ENCODE assay signal across 12 cellular contexts in the genomic region with DNA sequence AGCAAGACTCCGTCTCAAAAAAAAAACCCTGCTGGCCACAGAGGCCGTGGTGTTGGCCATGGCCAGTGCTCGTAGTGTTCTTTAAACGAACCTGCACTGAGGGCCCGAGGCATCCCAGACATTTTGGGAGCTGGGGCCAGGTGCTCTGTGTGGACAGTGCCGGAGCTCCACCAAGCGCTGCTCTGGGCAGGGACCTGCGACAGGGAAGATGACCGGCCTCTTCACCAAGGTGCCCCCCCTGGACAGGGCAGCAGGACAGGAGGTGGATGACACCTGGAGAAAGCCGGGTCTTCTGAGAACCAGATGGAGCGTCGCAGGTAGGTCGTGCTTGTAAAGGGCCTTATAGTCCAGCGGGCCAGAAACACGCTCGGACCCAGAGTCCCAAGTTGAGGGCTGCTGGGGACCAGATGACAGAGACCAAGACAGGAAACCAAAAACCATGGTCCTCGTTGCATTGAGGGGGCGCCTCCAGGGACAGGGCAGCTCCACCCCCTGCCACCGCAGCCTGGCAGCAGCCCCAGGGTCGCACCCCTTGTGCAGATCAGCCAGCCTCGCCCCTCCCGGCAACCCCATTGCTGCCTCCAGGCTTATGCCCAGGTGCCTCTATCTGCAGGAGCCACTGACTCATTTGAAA. TPM values are rescaled to one million over a fixed set of nuclear protein-coding genes. Genes with fewer than 3 reads are reported as not detected.
A peak's percentile ranks its signal among the peaks of the same experiment; 100 is the strongest.
DNase-seq lines count a peak whose midpoint lies in the region; ATAC-seq, FAIRE-seq and TF ChIP-seq lines count a peak whose summit lies in the region.
"Had no signal": no experiment of that assay in that cellular context is flagged by ENCODE, and none has a peak within 500 bp of the region (broad histone marks: within the 10 kb centered on the region; RNA-seq: fewer than 3 reads in every experiment).

No MANE protein-coding gene starts in this region.

- peaks cover 3% of the 10 kb centered on the region for H3K4me1 ChIP-seq in right cardiac atrium (ENCODE audit: control insufficient read depth, insufficient read depth, low read length)
- peaks cover 15 to 44% (median 34%) of the 10 kb centered on the region in 9 donors for H3K4me1 ChIP-seq in heart right ventricle
- peaks cover 32% of the 10 kb centered on the region for H3K4me1 ChIP-seq in SJCRH30
- peaks cover 0 to 12% of the 10 kb centered on the region in 2 donors for H3K4me1 ChIP-seq in kidney (ENCODE audit: control insufficient read depth in 1 of 2, insufficient read depth in 1 of 2, low read depth in 1 of 2, low read length in 2 of 2)
- peaks cover 41% of the 10 kb centered on the region for H3K4me1 ChIP-seq in vagina
- peaks cover 6 to 35% (median 28%) of the 10 kb centered on the region in 4 donors for H3K4me1 ChIP-seq in transverse colon

- in situ Hi-C loops in transverse colon (cut with MboI; ENCODE audit: low pct_ligation_motif_present in 1 of 4, low pct_unique_long_range_greater_than_20kb in 1 of 4, low sequenced_read_pairs in 3 of 4), result no loop called here

- H3K9ac ChIP-seq in kidney (ENCODE audit: low read length in 2 of 2), result no peak overlapping the region

- TF ChIP-seq EP300 in transverse colon (IDR thresholded peaks at IDR 0.05; ENCODE audit: low read depth), result no peak

- TF ChIP-seq POLR2A in vagina (IDR thresholded peaks at IDR 0.05), result no peak
- TF ChIP-seq POLR2A in transverse colon (IDR thresholded peaks at IDR 0.05), result no peak

- FAIRE-seq in kidney (lab: Jason Lieb, UNC), result no peak
- FAIRE-seq: D721Med had no signal

- H3K4me3 ChIP-seq in right cardiac atrium (ENCODE audit: low read length), result no peak overlapping the region
- H3K4me3 ChIP-seq in heart right ventricle, result peak overlapping the region in 1 of 10 donors; percentile 53
- H3K4me3 ChIP-seq in SJCRH30, result no peak overlapping the region
- H3K4me3 ChIP-seq in kidney (ENCODE audit: low read length in 2 of 2), result no peak overlapping the region
- H3K4me3 ChIP-seq in vagina, result peak overlapping the region in 1 of 2 donors; percentile 47
- no peak overlapping the region for H3K4me3 ChIP-seq in transverse colon

- intact Hi-C loops in right cardiac atrium (cut with DNase I) (no loop called here), heart right ventricle (cut with DNase I) (no loop called here), kidney (cut with DNase I) (no loop called here), vagina (cut with DNase I) (no loop called here), transverse colon (cut with DNase I; ENCODE audit: low total_unique reads) (no loop called here)

- H3K9me3 ChIP-seq in right cardiac atrium (ENCODE audit: control insufficient read depth, low read length) (no peaks in the 10 kb centered on the region), heart right ventricle (no peaks in the 10 kb centered on the region), SJCRH30 (replicated peaks) (no peaks in the 10 kb centered on the region), kidney (ENCODE audit: control insufficient read depth in 1 of 2, low read length in 2 of 2) (no peaks in the 10 kb centered on the region), vagina (no peaks in the 10 kb centered on the region), transverse colon (no peaks in the 10 kb centered on the region)
- H3K9me3 ChIP-seq: stomach had no signal

- TF ChIP-seq CTCF in heart right ventricle (IDR thresholded peaks at IDR 0.05) (no peak), kidney (IDR thresholded peaks at IDR 0.05; ENCODE audit: borderline replicate concordance, extremely low read depth, insufficient read depth) (no peak), vagina (IDR thresholded peaks at IDR 0.05) (no peak), GM20000 (IDR thresholded peaks at IDR 0.05; ENCODE audit: extremely low read depth, missing control alignments) (no peak), transverse colon (IDR thresholded peaks at IDR 0.05) (no peak)

- H3K36me3 ChIP-seq in heart right ventricle, result no peaks in the 10 kb centered on the region
- H3K36me3 ChIP-seq in SJCRH30, result no peaks in the 10 kb centered on the region
- no peaks in the 10 kb centered on the region for H3K36me3 ChIP-seq in kidney (ENCODE audit: control insufficient read depth in 1 of 2, insufficient read depth in 2 of 2, low read length in 2 of 2)
- H3K36me3 ChIP-seq in vagina, result no peaks in the 10 kb centered on the region
- H3K36me3 ChIP-seq in transverse colon, result no peaks in the 10 kb centered on the region
- H3K36me3 ChIP-seq: stomach had no signal

- H3K27ac ChIP-seq in right cardiac atrium (ENCODE audit: low read length), result no peak overlapping the region
- peak overlapping the region in 1 of 10 donors; percentile 16 for H3K27ac ChIP-seq in heart right ventricle
- H3K27ac ChIP-seq in SJCRH30, result peak overlapping the region; percentile 90
- no peak overlapping the region for H3K27ac ChIP-seq in kidney (ENCODE audit: low read depth in 2 of 2, low read length in 2 of 2)
- H3K27ac ChIP-seq in vagina, result peak overlapping the region; percentile 80
- H3K27ac ChIP-seq in transverse colon, result no peak overlapping the region

- no peak for ATAC-seq in right cardiac atrium
- no peak for ATAC-seq in heart right ventricle
- no peak for ATAC-seq in HG03520 (IDR thresholded peaks at IDR 0.05; ENCODE audit: unreplicated experiment)

- no peaks in the 10 kb centered on the region for H3K27me3 ChIP-seq in right cardiac atrium (ENCODE audit: control insufficient read depth, insufficient read depth)
- H3K27me3 ChIP-seq in heart right ventricle, result peaks cover 4 to 49% (median 24%) of the 10 kb centered on the region in 7 donors
- H3K27me3 ChIP-seq in SJCRH30, result no peaks in the 10 kb centered on the region
- no peaks in the 10 kb centered on the region for H3K27me3 ChIP-seq in vagina
- H3K27me3 ChIP-seq in transverse colon, result peaks cover 47% of the 10 kb centered on the region

- DNase-seq in right cardiac atrium (peak in 2 of 3 donors; percentile 66 to 67), heart right ventricle (no peak), SJCRH30 (no peak), kidney (peak; percentile 80), vagina (ENCODE audit: extremely low spot score in 2 of 2) (no peak), GM20000 (ENCODE audit: low spot score) (no peak), transverse colon (no peak)

- WGBS in right cardiac atrium, result 84% methylated on average over 22 of the region's 22 CpGs
- 84 to 85% methylated on average over 22 of the region's 22 CpGs for WGBS in heart right ventricle, 2 donors
- 58 to 84% methylated on average over 4 to 22 of the region's 22 CpGs for WGBS in transverse colon (ENCODE audit: low coverage in 1 of 2), 2 donors

RNA-seq across cellular contexts. Expression of gene NTN3, which starts 4.3 kb away (rescaled TPM):
- total RNA-seq in right cardiac atrium (1 to 10 TPM in 2 of 4 donors, under 1 TPM in 2; 0.50 to 1.8 (median 0.90) TPM), heart right ventricle (under 1 TPM in 3 of 10 donors, not detected in 7; 0.12 to 0.18 (median 0.17) TPM), kidney (0.28 TPM), vagina (not detected), transverse colon (not detected)
- polyA plus RNA-seq in right cardiac atrium (0.59 TPM), heart right ventricle (not detected), kidney (ENCODE audit: insufficient read depth, low read depth, low replicate concordance) (not detected)
- 5.1 and 5.6 TPM in 2 replicates for total RNA-seq in SJCRH30 (2014; rRNA removed; shearing (Covaris generic))
- total RNA-seq: RPMI7951; T-helper 2 cell treated with Interferon-gamma antibody and Interleukin-4, amounts not matched to agents 100 ng/mL and 5 ng/mL, for 36 hours had no signal
- polyA plus RNA-seq: stomach had no signal

RNA-seq across cellular contexts. Expression of gene TEDC2, which starts 6.9 kb away (rescaled TPM):
- total RNA-seq in right cardiac atrium (1 to 10 TPM in 2 of 4 donors, under 1 TPM in 2; 0.58 to 2.2 (median 1.2) TPM), heart right ventricle (1 to 10 TPM in 4 of 10 donors, under 1 TPM in 6; 0.47 to 1.9 (median 0.95) TPM), kidney (1.4 TPM), vagina (2.5 TPM), transverse colon (1 to 10 TPM in 2 of 4 donors, not detected in 2; 1.4 to 2.3 TPM)
- polyA plus RNA-seq in right cardiac atrium (1.5 TPM), heart right ventricle (1 to 10 TPM in 1 of 2 donors, under 1 TPM in 1; 0.29 to 2.3 TPM), kidney (ENCODE audit: insufficient read depth, low read depth, low replicate concordance) (1.7 TPM)
- total RNA-seq in SJCRH30 (2014; rRNA removed; shearing (Covaris generic)), result 26.0 and 30.9 TPM in 2 replicates

RNA-seq across cellular contexts. Expression of gene TBC1D24, which starts 8.1 kb away (rescaled TPM):
- total RNA-seq in right cardiac atrium, result 10 to 100 TPM; 11.6 to 15.5 (median 13.0) TPM
- polyA plus RNA-seq in right cardiac atrium, result 5.7 TPM
- total RNA-seq in heart right ventricle, result 10 to 100 TPM in 4 of 10 donors, 1 to 10 TPM in 6; 6.2 to 14.9 (median 9.2) TPM
- polyA plus RNA-seq in heart right ventricle, result 1 to 10 TPM; 3.4 to 5.4 TPM
- 19.8 and 21.8 TPM in 2 replicates for total RNA-seq in SJCRH30 (2014; rRNA removed; shearing (Covaris generic))
- 25.7 TPM for total RNA-seq in kidney
- polyA plus RNA-seq in kidney (ENCODE audit: insufficient read depth, low read depth, low replicate concordance), result 23.9 TPM
- 9.6 TPM for total RNA-seq in vagina
- 10 to 100 TPM in 2 of 4 donors, 1 to 10 TPM in 2; 8.3 to 19.3 (median 11.6) TPM for total RNA-seq in transverse colon

RNA-seq across cellular contexts. Expression of gene CCNF, which starts 37.5 kb away (rescaled TPM):
- total RNA-seq in right cardiac atrium (1 to 10 TPM in 3 of 4 donors, under 1 TPM in 1; 0.78 to 1.9 (median 1.5) TPM), heart right ventricle (1 to 10 TPM in 6 of 10 donors, under 1 TPM in 4; 0.62 to 3.4 (median 1.1) TPM), kidney (2.9 TPM), vagina (2.5 TPM), transverse colon (10 to 100 TPM in 1 of 4 donors, 1 to 10 TPM in 2, under 1 TPM in 1; 0.75 to 24.9 (median 2.3) TPM)
- polyA plus RNA-seq in right cardiac atrium (0.70 TPM), heart right ventricle (under 1 TPM; 0.51 to 0.93 TPM), kidney (ENCODE audit: insufficient read depth, low read depth, low replicate concordance) (0.77 TPM)
- 52.8 and 54.8 TPM in 2 replicates for total RNA-seq in SJCRH30 (2014; rRNA removed; shearing (Covaris generic))

RNA-seq across cellular contexts. Expression of gene ATP6V0C, which starts 47.0 kb away (rescaled TPM):
- total RNA-seq in right cardiac atrium (100 to 1,000 TPM; 153 to 180 (median 179) TPM), heart right ventricle (100 to 1,000 TPM; 104 to 209 (median 130) TPM), kidney (303 TPM), vagina (133 TPM), transverse colon (100 to 1,000 TPM; 101 to 237 (median 135) TPM)
- polyA plus RNA-seq in right cardiac atrium (206 TPM), heart right ventricle (100 to 1,000 TPM in 1 of 2 donors, 10 to 100 TPM in 1; 58.5 to 243 TPM), kidney (ENCODE audit: insufficient read depth, low read depth, low replicate concordance) (520 TPM)
- 28.7 and 28.8 TPM in 2 replicates for total RNA-seq in SJCRH30 (2014; rRNA removed; shearing (Covaris generic))

Comparison
In these comparisons a context has a peak if more than half of its experiments do, and no peak if none do; other contexts are left out.
1. DNase-seq: peak in right cardiac atrium (2 of 3) and kidney (single experiment); none in heart right ventricle (0 of 2), SJCRH30 (0 of 2), vagina (0 of 2), GM20000 (single experiment) and transverse colon (single experiment).
2. H3K27ac ChIP-seq: peak in SJCRH30 (single experiment) and vagina (single experiment); none in right cardiac atrium (single experiment), kidney (0 of 2) and transverse colon (0 of 4).